ENCODE assay signal across 8 cellular contexts in the genomic region with DNA sequence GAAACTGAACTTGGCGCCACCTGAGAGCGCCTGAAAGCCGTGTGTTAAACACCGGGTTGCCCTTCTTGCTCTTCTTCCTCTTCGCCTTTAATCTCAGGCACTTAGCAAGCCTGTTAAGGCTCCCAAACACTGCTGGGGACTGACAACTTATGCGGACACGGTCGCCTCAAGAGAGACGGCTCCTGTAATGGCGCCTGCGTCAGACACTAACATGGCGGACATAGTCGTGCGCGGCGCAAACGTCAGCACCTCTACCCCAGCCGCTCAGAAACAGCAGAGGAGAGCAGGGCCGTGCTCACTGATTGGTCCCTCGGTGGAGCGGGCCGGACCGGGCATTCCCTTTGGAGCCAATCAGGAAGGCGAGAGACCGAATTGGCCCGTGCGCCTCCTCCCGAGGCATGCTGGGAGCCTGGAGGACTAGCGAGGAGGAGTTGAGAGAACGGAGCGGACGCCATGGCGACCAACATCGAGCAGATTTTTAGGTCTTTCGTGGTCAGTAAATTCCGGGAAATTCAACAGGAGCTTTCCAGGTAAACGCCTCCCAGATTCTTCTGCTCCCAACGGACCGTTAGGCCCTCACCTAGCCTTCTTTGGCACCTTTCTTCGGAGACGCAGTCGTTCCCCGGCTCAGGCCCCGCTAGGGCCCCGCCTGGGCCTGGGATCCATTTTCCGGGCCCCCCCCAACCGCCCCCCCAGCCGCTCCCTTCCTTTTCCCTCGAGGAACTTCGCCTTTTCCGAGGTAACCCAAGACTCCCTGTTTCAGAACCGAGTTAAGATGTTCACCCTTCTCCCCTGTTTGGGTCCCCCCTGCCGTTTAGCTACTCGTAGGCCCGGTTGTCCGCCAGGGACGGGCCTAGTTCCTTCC. TPM values are rescaled to one million over a fixed set of nuclear protein-coding genes. Genes with fewer than 3 reads are reported as not detected.
A peak's percentile ranks its signal among the peaks of the same experiment; 100 is the strongest.
DNase-seq lines count a peak whose midpoint lies in the region; ATAC-seq, FAIRE-seq and TF ChIP-seq lines count a peak whose summit lies in the region.

A gene with protein sequence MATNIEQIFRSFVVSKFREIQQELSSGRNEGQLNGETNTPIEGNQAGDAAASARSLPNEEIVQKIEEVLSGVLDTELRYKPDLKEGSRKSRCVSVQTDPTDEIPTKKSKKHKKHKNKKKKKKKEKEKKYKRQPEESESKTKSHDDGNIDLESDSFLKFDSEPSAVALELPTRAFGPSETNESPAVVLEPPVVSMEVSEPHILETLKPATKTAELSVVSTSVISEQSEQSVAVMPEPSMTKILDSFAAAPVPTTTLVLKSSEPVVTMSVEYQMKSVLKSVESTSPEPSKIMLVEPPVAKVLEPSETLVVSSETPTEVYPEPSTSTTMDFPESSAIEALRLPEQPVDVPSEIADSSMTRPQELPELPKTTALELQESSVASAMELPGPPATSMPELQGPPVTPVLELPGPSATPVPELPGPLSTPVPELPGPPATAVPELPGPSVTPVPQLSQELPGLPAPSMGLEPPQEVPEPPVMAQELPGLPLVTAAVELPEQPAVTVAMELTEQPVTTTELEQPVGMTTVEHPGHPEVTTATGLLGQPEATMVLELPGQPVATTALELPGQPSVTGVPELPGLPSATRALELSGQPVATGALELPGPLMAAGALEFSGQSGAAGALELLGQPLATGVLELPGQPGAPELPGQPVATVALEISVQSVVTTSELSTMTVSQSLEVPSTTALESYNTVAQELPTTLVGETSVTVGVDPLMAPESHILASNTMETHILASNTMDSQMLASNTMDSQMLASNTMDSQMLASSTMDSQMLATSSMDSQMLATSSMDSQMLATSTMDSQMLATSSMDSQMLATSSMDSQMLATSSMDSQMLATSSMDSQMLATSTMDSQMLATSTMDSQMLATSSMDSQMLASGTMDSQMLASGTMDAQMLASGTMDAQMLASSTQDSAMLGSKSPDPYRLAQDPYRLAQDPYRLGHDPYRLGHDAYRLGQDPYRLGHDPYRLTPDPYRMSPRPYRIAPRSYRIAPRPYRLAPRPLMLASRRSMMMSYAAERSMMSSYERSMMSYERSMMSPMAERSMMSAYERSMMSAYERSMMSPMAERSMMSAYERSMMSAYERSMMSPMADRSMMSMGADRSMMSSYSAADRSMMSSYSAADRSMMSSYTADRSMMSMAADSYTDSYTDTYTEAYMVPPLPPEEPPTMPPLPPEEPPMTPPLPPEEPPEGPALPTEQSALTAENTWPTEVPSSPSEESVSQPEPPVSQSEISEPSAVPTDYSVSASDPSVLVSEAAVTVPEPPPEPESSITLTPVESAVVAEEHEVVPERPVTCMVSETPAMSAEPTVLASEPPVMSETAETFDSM (N-terminal part only) (plus strand): TSS at position 399 of the 865 bp plus-strand sequence. CDS start 55 bp downstream, at position 454.

- no peak for TF ChIP-seq CTCF in H1 (IDR thresholded peaks at IDR 0.05; ENCODE audit: control extremely low read depth in 1 of 3, insufficient read depth in 1 of 3, low read depth in 1 of 3, low read length in 3 of 3)

- peaks cover 62% of the 10 kb centered on the region for H3K36me3 ChIP-seq in NT2/D1 (ENCODE audit: insufficient read depth, insufficient read length, low read length)
- H3K36me3 ChIP-seq in H1 (ENCODE audit: control insufficient read depth in 2 of 4, insufficient read depth in 4 of 4, low read length in 3 of 4) = peaks cover 3 to 45% (median 13%) of the 10 kb centered on the region in 4 experiments

- peak within 1 kb of the TSS; percentile 56; the same call in 1 of the 2 replicates for H2AK5ac ChIP-seq in H1 (ENCODE audit: low read depth, low read length)

- peak within 1 kb of the TSS; percentile 91 for H3K4me3 Mint-ChIP-seq in activated CD8-positive, alpha-beta memory T cell treated with anti-CD3 and anti-CD28 coated beads, Interleukin-2, amount 10 ng/mL, durations not matched to agents 7 days and 5 days
- H3K4me3 Mint-ChIP-seq in memory B cell = peak within 1 kb of the TSS; percentile 100

- H4K91ac ChIP-seq in H1 (replicated peaks; ENCODE audit: insufficient read length, low read length) = peak within 1 kb of the TSS; percentile 89

- H4K8ac ChIP-seq in H1 (ENCODE audit: extremely low read depth, insufficient read depth, low read length) = peak within 1 kb of the TSS; percentile 99

- 0 out of 2 replicates have a peak within 1 kb of the TSS, but pooled peaks have one; percentile 55 for H2BK20ac ChIP-seq in H1 (ENCODE audit: low read length)

- no peak within 1 kb of the TSS for H3K14ac ChIP-seq in H1 (ENCODE audit: insufficient read length)

- H3K9me3 ChIP-seq in NT2/D1 (ENCODE audit: insufficient read depth, low read length) (no peaks in the 10 kb centered on the region), H1 (ENCODE audit: insufficient read depth in 2 of 2, low read depth in 1 of 2, low read length in 1 of 2) (no peaks in the 10 kb centered on the region)

- peak within 1 kb of the TSS; percentile 76 to 79 for H3K4me2 ChIP-seq in H1 (ENCODE audit: insufficient read depth in 1 of 2, low read depth in 2 of 2, low read length in 2 of 2)

- peak within 1 kb of the TSS; percentile 65; the same call in 1 of the 2 replicates for H2BK15ac ChIP-seq in H1 (ENCODE audit: low read length)

- peak within 1 kb of the TSS; percentile 98 for H3K18ac ChIP-seq in H1 (ENCODE audit: extremely low read depth, low read length)

- FAIRE-seq in H1 (lab: Jason Lieb, UNC) = no peak

- peak within 1 kb of the TSS; percentile 100; the same call in 1 of the 2 replicates for H2BK12ac ChIP-seq in H1 (ENCODE audit: low read depth, low read length)

- POLR2A ChIA-PET in H1 (lab: Charles Lee; ENCODE audit: partially characterized antibody) = interaction anchor here (0.6 to 6.3 kb wide), 32 partner anchors 8 to 771 kb away, joined by 3 to 64 read pairs (median 4); partner anchors contain the start of genes CRYZL1, DONSON, IL10RB and TMEM50B

- TF ChIP-seq POLR2A in H1 (IDR thresholded peaks at IDR 0.05; ENCODE audit: control extremely low read depth in 1 of 2, low read depth in 2 of 2, low read length in 2 of 2) = peak; percentile 95 to 98

- H3K23ac ChIP-seq in H1 (ENCODE audit: insufficient read length) = no peak within 1 kb of the TSS

- H3K4me1 ChIP-seq in NT2/D1 (ENCODE audit: insufficient read depth, insufficient read length) (no peaks in the 10 kb centered on the region), H1 (replicated peaks in 1 of 4; ENCODE audit: control insufficient read depth in 3 of 4, insufficient read depth in 4 of 4, low read length in 3 of 4) (peaks cover 0 to 2% (median 0%) of the 10 kb centered on the region in 4 experiments; a peak in 3 of 7 replicates)

- ATAC-seq in GM21381 (IDR thresholded peaks at IDR 0.05; ENCODE audit: unreplicated experiment) (peak; percentile 90), memory B cell (ENCODE audit: low read depth) (peak; percentile 82)
- peak; percentile 94 for ATAC-seq in activated CD8-positive, alpha-beta memory T cell treated with anti-CD3 and anti-CD28 coated beads, Interleukin-2, amount 10 ng/mL, durations not matched to agents 7 days and 5 days

- H3K79me1 ChIP-seq in H1 (ENCODE audit: low read depth, low read length) = no peaks in the 10 kb centered on the region; the same call in 1 of the 2 replicates

- H3K27ac ChIP-seq in H1 (ENCODE audit: low read depth, low read length) = peak within 1 kb of the TSS; percentile 99

- no peak within 1 kb of the TSS for H2BK120ac ChIP-seq in H1 (replicated peaks; ENCODE audit: low read depth, low read length)

- H3K36me3 Mint-ChIP-seq in activated CD8-positive, alpha-beta memory T cell treated with anti-CD3 and anti-CD28 coated beads, Interleukin-2, amount 10 ng/mL, durations not matched to agents 7 days and 5 days = peaks cover 46% of the 10 kb centered on the region
- peaks cover 4% of the 10 kb centered on the region for H3K36me3 Mint-ChIP-seq in memory B cell

- DNase-seq in COR-L47 (lab: John Stamatoyannopoulos, UW) (peak; percentile 99), HUDEP-2 (lab: John Stamatoyannopoulos, UW; ENCODE audit: unreplicated experiment in 76 of 76) (peak; percentile 58 to 100 (median 99)), NT2/D1 (ENCODE audit: low read depth, low spot score) (peak; percentile 99), H1 (ENCODE audit: low read depth in 1 of 2, low spot score in 2 of 2) (peak; percentile 91 to 97), memory B cell (ENCODE audit: low spot score in 2 of 2) (peak; percentile 86 to 96)
- DNase-seq in activated CD8-positive, alpha-beta memory T cell treated with anti-CD3 and anti-CD28 coated beads, Interleukin-2, amount 10 ng/mL, durations not matched to agents 7 days and 5 days = peak; percentile 99
- DNase-seq in stimulated activated CD8-positive, alpha-beta memory T cell treated with anti-CD3 and anti-CD28 coated beads, Interleukin-12 subunit alpha, Interleukin-12 subunit beta, amount 100 ng/mL, for 24 hours (ENCODE audit: extremely low read depth) = peak; percentile 97

- H3K27me3 ChIP-seq in NT2/D1 (ENCODE audit: insufficient read depth, insufficient read length) = no peaks in the 10 kb centered on the region
- no peaks in the 10 kb centered on the region for H3K27me3 ChIP-seq in H1 (replicated peaks in 1 of 4; ENCODE audit: control insufficient read depth in 3 of 4, extremely low read depth in 1 of 4, insufficient read depth in 3 of 4, low read length in 3 of 4)

- H3K9me3 Mint-ChIP-seq in activated CD8-positive, alpha-beta memory T cell treated with anti-CD3 and anti-CD28 coated beads, Interleukin-2, amount 10 ng/mL, durations not matched to agents 7 days and 5 days (ENCODE audit: low read depth) = no peaks in the 10 kb centered on the region
- H3K9me3 Mint-ChIP-seq in memory B cell = no peaks in the 10 kb centered on the region

- H3K23me2 ChIP-seq in H1 (ENCODE audit: low read depth, low read length) = peaks cover 10% of the 10 kb centered on the region

- peak within 1 kb of the TSS; percentile 91 for H3K56ac ChIP-seq in H1 (replicated peaks; ENCODE audit: insufficient read length, low read depth, low read length)

- WGBS in H1 (ENCODE audit: extremely low coverage in 1 of 2, insufficient coverage in 1 of 2, insufficient read length in 1 of 2, insufficient replicate concordance in 2 of 2, low coverage in 1 of 2, low lambda C conversion rate in 2 of 2, missing lambda C conversion rate in 1 of 2), 2 experiments = 3% methylated on average over 48 of the region's 57 CpGs; no CpG with 5 or more reads in 1 of the 2 experiments

- H3K27me3 Mint-ChIP-seq in activated CD8-positive, alpha-beta memory T cell treated with anti-CD3 and anti-CD28 coated beads, Interleukin-2, amount 10 ng/mL, durations not matched to agents 7 days and 5 days = no peaks in the 10 kb centered on the region
- H3K27me3 Mint-ChIP-seq in memory B cell = no peaks in the 10 kb centered on the region

- H2BK5ac ChIP-seq in H1 (ENCODE audit: low read depth, low read length) = peak within 1 kb of the TSS; percentile 99

- H3K4me3 ChIP-seq in NT2/D1 (ENCODE audit: insufficient read length, low read depth) (peak within 1 kb of the TSS; percentile 88), H1 (ENCODE audit: extremely low read depth in 1 of 4, insufficient read depth in 2 of 4, low read depth in 3 of 4, low read length in 4 of 4) (peak within 1 kb of the TSS; percentile 91 to 99 (median 95))

- peak within 1 kb of the TSS; percentile 100 for H3K27ac Mint-ChIP-seq in activated CD8-positive, alpha-beta memory T cell treated with anti-CD3 and anti-CD28 coated beads, Interleukin-2, amount 10 ng/mL, durations not matched to agents 7 days and 5 days
- peak within 1 kb of the TSS; percentile 100 for H3K27ac Mint-ChIP-seq in memory B cell

- peaks cover 53 to 86% of the 10 kb centered on the region in 2 experiments for H3K79me2 ChIP-seq in H1 (ENCODE audit: control insufficient read depth in 1 of 2, insufficient read depth in 2 of 2, low read length in 2 of 2)

- CTCF ChIA-PET in activated CD8-positive, alpha-beta memory T cell treated with anti-CD3 and anti-CD28 coated beads, Interleukin-2, amount 10 ng/mL, durations not matched to agents 7 days and 5 days (lab: Charles Lee) = interaction anchor here (0.5 to 2.9 kb wide), 8 partner anchors 14 to 63 kb away, joined by 3 to 9 read pairs (median 4); partner anchors contain the start of gene DONSON
- CTCF ChIA-PET in H1 (lab: Charles Lee; ENCODE audit: partially characterized antibody) = interaction anchor here (1.3 kb wide), 1 partner anchor 9 kb away, joined by 3 read pairs; no protein-coding TSS in a partner anchor

- H4K20me1 ChIP-seq in H1 (replicated peaks in 1 of 2; ENCODE audit: control insufficient read depth in 1 of 2, insufficient read depth in 2 of 2, low read length in 2 of 2) = peaks cover 6 to 10% of the 10 kb centered on the region in 2 experiments

- no peak within 1 kb of the TSS for H3K4ac ChIP-seq in H1 (replicated peaks; ENCODE audit: insufficient read length, low read depth, low read length)

- H3K9ac ChIP-seq in NT2/D1 (ENCODE audit: insufficient read length, low read depth) = peak within 1 kb of the TSS; percentile 99
- H3K9ac ChIP-seq in H1 (replicated peaks in 1 of 4; ENCODE audit: extremely low read depth in 1 of 4, low read depth in 3 of 4, low read length in 3 of 4) = peak within 1 kb of the TSS; percentile 97 to 100 (median 98)

- TF ChIP-seq RAD21 in H1 (IDR thresholded peaks at IDR 0.05 in 1 of 2, conservative IDR thresholded peaks at IDR 0.05 in 1 of 2; ENCODE audit: low read depth in 2 of 2, low read length in 2 of 2) = no peak

- peaks cover 34% of the 10 kb centered on the region for H3K4me1 Mint-ChIP-seq in activated CD8-positive, alpha-beta memory T cell treated with anti-CD3 and anti-CD28 coated beads, Interleukin-2, amount 10 ng/mL, durations not matched to agents 7 days and 5 days
- peaks cover 15% of the 10 kb centered on the region for H3K4me1 Mint-ChIP-seq in memory B cell

- H4K5ac ChIP-seq in H1 (ENCODE audit: insufficient read length, low read depth, low read length) = peak within 1 kb of the TSS; percentile 88

- TF ChIP-seq EP300 in H1 (IDR thresholded peaks at IDR 0.05; ENCODE audit: borderline replicate concordance in 1 of 2, low read depth in 2 of 2, low read length in 2 of 2) = peak in 1 of 2 experiments; percentile 3; a peak in 1 of 3 replicates

- H2AFZ ChIP-seq in H1 (ENCODE audit: low read length) = peak within 1 kb of the TSS; percentile 93; the same call in 1 of the 2 replicates

RNA-seq across cellular contexts. Expression of the gene that starts here (rescaled TPM):
- 100 to 1,000 TPM; 279 to 363 TPM for total RNA-seq in activated CD8-positive, alpha-beta memory T cell treated with anti-CD3 and anti-CD28 coated beads, Interleukin-2, amount 10 ng/mL, durations not matched to agents 7 days and 5 days
- total RNA-seq in H1 (2021; fragmentation: NEBNext Ultra II Directional; extraction: Animal tissue kit (Norgen Biotek cat#: 25700)) = 270 and 274 TPM in 2 replicates
- polyA plus RNA-seq in H1 (2011; rRNA removed) = 113 and 122 TPM in 2 replicates
- 90.3 TPM for polyA plus RNA-seq in H1 (2011; cell fraction: cytosol; rRNA removed)
- 187 TPM for polyA plus RNA-seq in H1 (2011; cell fraction: nucleus; rRNA removed)
- 131 to 257 TPM (median 167 TPM) in 4 replicates for polyA plus RNA-seq in H1 (2012, experiment 1 of 2)
- polyA plus RNA-seq in H1 (2012, experiment 2 of 2) = 17.8 TPM
- 114 TPM for polyA plus RNA-seq in H1 (2013, experiment 1 of 2)
- polyA plus RNA-seq in H1 (2013, experiment 2 of 2) = 94.2 TPM
- polyA minus RNA-seq in H1 (2011; rRNA and poly(A)+ RNA removed) = 310 and 447 TPM in 2 replicates
- polyA minus RNA-seq in H1 (2011; cell fraction: cytosol; rRNA and poly(A)+ RNA removed) = 151 TPM
- polyA minus RNA-seq in H1 (2011; cell fraction: nucleus; rRNA and poly(A)+ RNA removed) = 237 TPM

Comparison
In these comparisons a context has a peak if more than half of its experiments do, and no peak if none do; other contexts are left out.
1. Peak in every context shown above with its lines: DNase-seq, ATAC-seq, H3K4me3 ChIP-seq and H3K27ac ChIP-seq.